In genomic region chr1:113146242-113147072, GRCh38 we compare ENCODE assay signal across 1 cellular context.
TF ChIP-seq lines count a peak whose summit lies in the region.

No MANE protein-coding gene starts in this region.

TF ChIP-seq in H1, 55 proteins besides CTCF, POLR2A, EP300 and RAD21 (continued from another document):
- no peak for TF ChIP-seq FOSL1 (IDR thresholded peaks at IDR 0.05; ENCODE audit: insufficient read depth, low read depth, low read length)
- TF ChIP-seq ASH2L (IDR thresholded peaks at IDR 0.05; ENCODE audit: low read length) = no peak
- TF ChIP-seq PHF8 (conservative IDR thresholded peaks at IDR 0.05; ENCODE audit: low read depth, low read length) = no peak
- TF ChIP-seq CBX8 (IDR thresholded peaks at IDR 0.05; ENCODE audit: borderline replicate concordance, low read depth, low read length) = no peak
- TF ChIP-seq TEAD4 (IDR thresholded peaks at IDR 0.05; ENCODE audit: low read depth, low read length) = no peak
